ENCODE assay signal across 10 cellular contexts in genomic region chr15:67998599-67999122, GRCh38. TPM values are rescaled to one million over a fixed set of nuclear protein-coding genes. Genes with fewer than 3 reads are reported as not detected.
A peak's percentile ranks its signal among the peaks of the same experiment; 100 is the strongest.
DNase-seq lines count a peak whose midpoint lies in the region; ATAC-seq, FAIRE-seq and TF ChIP-seq lines count a peak whose summit lies in the region.
"Had no signal": no experiment of that assay in that cellular context is flagged by ENCODE, and none has a peak within 500 bp of the region (broad histone marks: within the 10 kb centered on the region; RNA-seq: fewer than 3 reads in every experiment).

No MANE protein-coding gene starts in this region.

- no peaks in the 10 kb centered on the region for H3K36me3 ChIP-seq in SJCRH30

- DNase-seq in A549 (ENCODE audit: low read depth in 1 of 2, low spot score in 1 of 2) (peak; percentile 50 to 57), HT-29 (ENCODE audit: low spot score) (peak; percentile 61), T1000 (lab: John Stamatoyannopoulos, UW) (peak; percentile 8), islet precursor cell (peak; percentile 5), frontal cortex (ENCODE audit: low spot score in 2 of 2) (no peak), SJCRH30 (no peak)
- DNase-seq: activated T-cell treated with anti-CD3 and anti-CD28 coated beads for 4 hours; central memory CD4-positive, alpha-beta T cell had no signal

- TF ChIP-seq POLR2A in A549 (IDR thresholded peaks at IDR 0.05; ENCODE audit: low read length) (no peak), GM18505 (IDR thresholded peaks at IDR 0.05; ENCODE audit: borderline replicate concordance, extremely low read depth, insufficient read depth, insufficient read length) (no peak)

- H3K27ac ChIP-seq in A549: peak overlapping the region; percentile 71 to 76
- no peak overlapping the region for H3K27ac ChIP-seq in SJCRH30

- H3K9me3 ChIP-seq in A549: no peaks in the 10 kb centered on the region
- H3K9me3 ChIP-seq in SJCRH30 (replicated peaks): no peaks in the 10 kb centered on the region

- 17% methylated on average over 5 of the region's 5 CpGs for WGBS in A549 (ENCODE audit: missing lambda C conversion rate)

- H3K4me3 ChIP-seq in A549 (peak overlapping the region; percentile 18; the same call in 2 of the 3 replicates), SJCRH30 (no peak overlapping the region)

- FAIRE-seq in A549 (lab: Jason Lieb, UNC): peak; percentile 68
- no peak for FAIRE-seq in frontal cortex (lab: Jason Lieb, UNC)

- no peaks in the 10 kb centered on the region for H3K27me3 ChIP-seq in SJCRH30

- POLR2A ChIA-PET in A549 (lab: Yijun Ruan, JAX): interaction anchor here (0.6 to 2.4 kb wide), 4 partner anchors 56 to 1453 kb away, joined by 3 to 16 read pairs (median 9); partner anchors contain the start of gene PIAS1

- TF ChIP-seq RAD21 in A549 (conservative IDR thresholded peaks at IDR 0.05 in 1 of 2, IDR thresholded peaks at IDR 0.05 in 1 of 2): no peak

- H3K4me1 ChIP-seq in A549: peaks cover 30% of the 10 kb centered on the region
- H3K4me1 ChIP-seq in SJCRH30: no peaks in the 10 kb centered on the region

- TF ChIP-seq CTCF in A549 (IDR thresholded peaks at IDR 0.05): no peak

- no peak for TF ChIP-seq EP300 in A549 (IDR thresholded peaks at IDR 0.05)

- CTCF ChIA-PET in A549 (lab: Yijun Ruan, JAX): interaction anchor here (0.5 to 2.4 kb wide), 7 partner anchors 13 to 137 kb away, joined by 3 to 13 read pairs (median 4); partner anchors contain the start of gene PIAS1

- peak overlapping the region; percentile 84 for H3K4me2 ChIP-seq in A549

- ATAC-seq in A549 (peak; percentile 68 to 72), GM18505 (IDR thresholded peaks at IDR 0.05; ENCODE audit: unreplicated experiment) (no peak), GM21423 (IDR thresholded peaks at IDR 0.05; ENCODE audit: unreplicated experiment) (no peak)

TF ChIP-seq in A549, 52 proteins besides CTCF, POLR2A, EP300 and RAD21:
- TF ChIP-seq FOSL2 (IDR thresholded peaks at IDR 0.05) (peak; percentile 38; the same call in 1 of the 2 replicates), FOSL2 (CRISPR knock-in tag; IDR thresholded peaks at IDR 0.05) (peak; percentile 79), GATA3 (IDR thresholded peaks at IDR 0.05; ENCODE audit: borderline replicate concordance) (peak; percentile 69), MAFK (IDR thresholded peaks at IDR 0.05; ENCODE audit: partially characterized antibody) (no peak), ELK1 (IDR thresholded peaks at IDR 0.05; ENCODE audit: low read depth, low read length) (no peak), HOXB5 (CRISPR knock-in tag; IDR thresholded peaks at IDR 0.05) (peak; percentile 91; the same call in 1 of the 2 replicates), NFE2L2 (conservative IDR thresholded peaks at IDR 0.05; ENCODE audit: low read length) (no peak), FOSB (CRISPR knock-in tag; IDR thresholded peaks at IDR 0.05) (no peak), RFX5 (IDR thresholded peaks at IDR 0.05) (no peak), TP53 (CRISPR knock-in tag; IDR thresholded peaks at IDR 0.05) (no peak), JUNB (IDR thresholded peaks at IDR 0.05) (0 out of 2 replicates have a peak, but pooled peaks have one; percentile 8), ZNF302 (CRISPR knock-in tag; IDR thresholded peaks at IDR 0.05) (no peak), HOXA7 (CRISPR knock-in tag; IDR thresholded peaks at IDR 0.05) (0 out of 2 replicates have a peak, but pooled peaks have one; percentile 57), MYC (IDR thresholded peaks at IDR 0.05; ENCODE audit: borderline replicate concordance, low read length) (no peak), CBX8 (IDR thresholded peaks at IDR 0.05) (no peak), CBX2 (IDR thresholded peaks at IDR 0.05; ENCODE audit: borderline replicate concordance, low read depth) (no peak), CEBPB (IDR thresholded peaks at IDR 0.05) (peak; percentile 82 to 95; a peak in 3 of 4 replicates)
TF ChIP-seq in A549: peak in this region for 6.

RNA-seq across cellular contexts. Expression of gene PIAS1, which starts 55.5 kb away (rescaled TPM):
- polyA plus RNA-seq in A549 (2011; rRNA removed) (49.5 and 53.7 TPM in 2 replicates), A549 (2017; fragmentation: RNase III; extraction: RNeasy Plus Mini Kit Qiagen cat#74134 plus additional on column Dnase treatment) (18.0 to 23.2 TPM (median 21.4 TPM) in 3 replicates)
- 15.7 and 16.1 TPM in 2 replicates for polyA plus RNA-seq in A549 (2012; cell fraction: cytosol; rRNA removed)
- polyA plus RNA-seq in A549 (2012; cell fraction: nucleus; rRNA removed): 17.4 and 24.2 TPM in 2 replicates
- 97.3 and 119 TPM in 2 replicates for polyA minus RNA-seq in A549 (2011; rRNA and poly(A)+ RNA removed)
- total RNA-seq in HT-29 (2014; rRNA removed; shearing (Covaris generic)): 24.8 and 42.1 TPM in 2 replicates
- total RNA-seq in frontal cortex: 18.8 TPM
- 56.7 and 70.7 TPM in 2 replicates for total RNA-seq in SJCRH30 (2014; rRNA removed; shearing (Covaris generic))

Comparison
In these comparisons a context has a peak if more than half of its experiments do, and no peak if none do; other contexts are left out.
1. ATAC-seq: peak in A549 (2 of 2); none in GM18505 (single experiment) and GM21423 (single experiment).
2. DNase-seq: peak in A549 (2 of 2), HT-29 (single experiment), T1000 (single experiment) and islet precursor cell (single experiment); none in frontal cortex (0 of 2) and SJCRH30 (0 of 2).